Comparison of ENCODE assay signal across 26 cellular contexts in genomic region chr19:10325732-10326131, GRCh38. TPM values are rescaled to one million over a fixed set of nuclear protein-coding genes. Genes with fewer than 3 reads are reported as not detected.
"Had no signal": no experiment of that assay in that cellular context is flagged by ENCODE, and none has a peak within 500 bp of the region (broad histone marks: within the 10 kb centered on the region; RNA-seq: fewer than 3 reads in every experiment).

No MANE protein-coding gene starts in this region.

- H3K4me3 ChIP-seq: heart right ventricle, hepatocyte, lower lobe of right lung, neural progenitor cell, right atrium auricular region, skin epidermis, spleen, suprapubic skin, thoracic aorta, tibial artery, upper lobe of right lung had no signal

- H3K27me3 ChIP-seq: heart right ventricle, hepatocyte, neural progenitor cell, neutrophil, right atrium auricular region, spleen, suprapubic skin, tibial artery, upper lobe of right lung had no signal

- ATAC-seq: heart right ventricle; left ventricle myocardium superior; lower lobe of right lung; naive thymus-derived CD8-positive, alpha-beta T cell; sciatic nerve; stimulated activated effector memory CD8-positive, alpha-beta T cell treated with anti-CD3 and anti-CD28 coated beads, Interleukin-12 subunit alpha, Interleukin-12 subunit beta, amount 100 ng/mL, for 72 hours; upper lobe of right lung had no signal

- H3K27ac Mint-ChIP-seq: naive thymus-derived CD8-positive, alpha-beta T cell; nephron; neural progenitor cell; stimulated activated effector memory CD8-positive, alpha-beta T cell treated with anti-CD3 and anti-CD28 coated beads, Interleukin-12 subunit alpha, Interleukin-12 subunit beta, amount 100 ng/mL, for 72 hours; stimulated activated naive CD8-positive, alpha-beta T cell treated with anti-CD3 and anti-CD28 coated beads, Interleukin-15, Interleukin-2, amounts not matched to agents 100 ng/mL and 50 ng/mL, for 24 hours had no signal

- H3K27me3 Mint-ChIP-seq: naive thymus-derived CD8-positive, alpha-beta T cell; stimulated activated naive CD8-positive, alpha-beta T cell treated with anti-CD3 and anti-CD28 coated beads, Interleukin-15, Interleukin-2, amounts not matched to agents 100 ng/mL and 50 ng/mL, for 24 hours had no signal

- H3K27ac ChIP-seq: heart right ventricle, hepatocyte, lower lobe of right lung, neural progenitor cell, neutrophil, parathyroid adenoma, right atrium auricular region, skin epidermis, spleen, suprapubic skin, thoracic aorta, tibial artery, upper lobe of right lung had no signal

- DNase-seq: heart right ventricle; islet precursor cell; left ventricle myocardium superior; lower lobe of right lung; mammary epithelial cell; mesenchymal stem cell; naive thymus-derived CD8-positive, alpha-beta T cell; occipital lobe; spleen; stimulated activated CD4-positive, alpha-beta T cell treated with anti-CD3 and anti-CD28 coated beads, Interleukin-4, amount 100 ng/mL, for 24 hours; stimulated activated naive CD4-positive, alpha-beta T cell; tibial artery; trophoblast cell; upper lobe of right lung had no signal

- H3K9ac ChIP-seq: neural progenitor cell, parathyroid adenoma had no signal

- H3K9me3 Mint-ChIP-seq: naive thymus-derived CD8-positive, alpha-beta T cell; nephron; neural progenitor cell; stimulated activated effector memory CD8-positive, alpha-beta T cell treated with anti-CD3 and anti-CD28 coated beads, Interleukin-12 subunit alpha, Interleukin-12 subunit beta, amount 100 ng/mL, for 72 hours; stimulated activated naive CD8-positive, alpha-beta T cell treated with anti-CD3 and anti-CD28 coated beads, Interleukin-15, Interleukin-2, amounts not matched to agents 100 ng/mL and 50 ng/mL, for 24 hours had no signal

- H3K4me3 Mint-ChIP-seq: nephron; neural progenitor cell; stimulated activated effector memory CD8-positive, alpha-beta T cell treated with anti-CD3 and anti-CD28 coated beads, Interleukin-12 subunit alpha, Interleukin-12 subunit beta, amount 100 ng/mL, for 72 hours; stimulated activated naive CD8-positive, alpha-beta T cell treated with anti-CD3 and anti-CD28 coated beads, Interleukin-15, Interleukin-2, amounts not matched to agents 100 ng/mL and 50 ng/mL, for 24 hours had no signal

- H3K4me2 ChIP-seq: hepatocyte, neural progenitor cell had no signal

- H3K4me1 Mint-ChIP-seq: nephron, neural progenitor cell had no signal

- H3K9me3 ChIP-seq: heart right ventricle, lower lobe of right lung, neutrophil, right atrium auricular region, spleen, suprapubic skin, thoracic aorta, tibial artery, upper lobe of right lung had no signal

- H3K4me1 ChIP-seq: heart right ventricle, lower lobe of right lung, neural progenitor cell, parathyroid adenoma, right atrium auricular region, suprapubic skin, tibial artery, upper lobe of right lung had no signal

RNA-seq across cellular contexts. Expression of gene ICAM5, which starts 36.0 kb away (rescaled TPM):
- total RNA-seq: naive thymus-derived CD8-positive, alpha-beta T cell had no signal
